In genomic region chr2:111247491-111247890, GRCh38 we compare ENCODE assay signal across 32 cellular contexts.
"Had no signal": no experiment of that assay in that cellular context is flagged by ENCODE, and none has a peak within 500 bp of the region (broad histone marks: within the 10 kb centered on the region; RNA-seq: fewer than 3 reads in every experiment).

No MANE protein-coding gene starts in this region.

- H3K36me3 ChIP-seq: neural progenitor cell, ovary, suprapubic skin, tibial artery, transverse colon, upper lobe of right lung, vagina had no signal

- H3K9ac ChIP-seq: neural progenitor cell, parathyroid adenoma had no signal

- H3K36me3 Mint-ChIP-seq: natural killer cell, type B pancreatic cell had no signal

- ATAC-seq: naive thymus-derived CD4-positive, alpha-beta T cell; natural killer cell; psoas muscle; right cardiac atrium; sciatic nerve; stimulated activated naive CD8-positive, alpha-beta T cell treated with anti-CD3 and anti-CD28 coated beads, Interleukin-15, amount 100 ng/mL, for 72 hours; stimulated activated naive CD8-positive, alpha-beta T cell treated with anti-CD3 and anti-CD28 coated beads, Interleukin-15, Interleukin-2, amounts not matched to agents 100 U/mL and 50 U/mL, for 24 hours; upper lobe of right lung had no signal

- H3K27ac ChIP-seq: neural progenitor cell, ovary, parathyroid adenoma, psoas muscle, skin epidermis, spleen, suprapubic skin, testis, tibial artery, transverse colon, upper lobe of right lung, vagina had no signal

- H3K9me3 ChIP-seq: ovary, psoas muscle, spleen, suprapubic skin, testis, tibial artery, transverse colon, upper lobe of right lung, vagina had no signal

- H3K4me3 Mint-ChIP-seq: naive thymus-derived CD4-positive, alpha-beta T cell; natural killer cell; nephron; neural progenitor cell; stimulated activated memory B cell treated with anti-CD40 and anti-IgM and Interleukin-4, amounts not matched to agents 10 μg/mL and 1 μg/mL and 100 μg/mL, for 72 hours; stimulated activated naive CD8-positive, alpha-beta T cell treated with anti-CD3 and anti-CD28 coated beads, Interleukin-15, amount 100 ng/mL, for 72 hours; type B pancreatic cell had no signal

- H3K4me2 ChIP-seq: neural progenitor cell, smooth muscle cell had no signal

- H3K4me1 Mint-ChIP-seq: neural progenitor cell; stimulated activated memory B cell treated with anti-CD40 and anti-IgM and Interleukin-4, amounts not matched to agents 10 μg/mL and 1 μg/mL and 100 μg/mL, for 72 hours had no signal

- H2AFZ ChIP-seq: neural progenitor cell, parathyroid adenoma had no signal

- DNase-seq: naive thymus-derived CD4-positive, alpha-beta T cell; natural killer cell; occipital lobe; ovary; posterior cingulate gyrus; psoas muscle; right cardiac atrium; spleen; stimulated activated CD4-positive, alpha-beta T cell treated with anti-CD3 and anti-CD28 coated beads, Interleukin-12 subunit alpha, Interleukin-12 subunit beta, amount 100 ng/mL, for 4 hours; stimulated activated CD4-positive, alpha-beta T cell treated with anti-CD3 and anti-CD28 coated beads, Interleukin-1b, Interleukin-23, amount 100 ng/mL, for 48 hours; stimulated activated CD4-positive, alpha-beta T cell treated with anti-CD3 and anti-CD28 coated beads, Interleukin-4, amount 100 ng/mL, for 1 hour; stimulated activated CD4-positive, alpha-beta T cell treated with anti-CD3 and anti-CD28 coated beads, Interleukin-4, amount 100 ng/mL, for 4 hours; stimulated activated CD8-positive, alpha-beta memory T cell treated with anti-CD3 and anti-CD28 coated beads, Interleukin-4, amount 100 ng/mL, for 48 hours; stimulated activated naive CD4-positive, alpha-beta T cell; stimulated activated naive CD8-positive, alpha-beta T cell treated with anti-CD3 and anti-CD28 coated beads, Interleukin-15, amount 100 ng/mL, for 72 hours; stimulated activated naive CD8-positive, alpha-beta T cell treated with anti-CD3 and anti-CD28 coated beads, Interleukin-15, Interleukin-2, amounts not matched to agents 100 U/mL and 50 U/mL, for 24 hours; substantia nigra; testis; tibial artery; transverse colon; upper lobe of right lung had no signal

- H3K27ac Mint-ChIP-seq: natural killer cell; nephron; neural progenitor cell; progenitor cell of endocrine pancreas; stimulated activated memory B cell treated with anti-CD40 and anti-IgM and Interleukin-4, amounts not matched to agents 10 μg/mL and 1 μg/mL and 100 μg/mL, for 72 hours; stimulated activated naive CD8-positive, alpha-beta T cell treated with anti-CD3 and anti-CD28 coated beads, Interleukin-15, amount 100 ng/mL, for 72 hours; type B pancreatic cell had no signal

- H3K27me3 ChIP-seq: neural progenitor cell, ovary, spleen, suprapubic skin, testis, tibial artery, transverse colon, upper lobe of right lung, vagina had no signal

- H3K27me3 Mint-ChIP-seq: stimulated activated memory B cell treated with anti-CD40 and anti-IgM and Interleukin-4, amounts not matched to agents 10 μg/mL and 1 μg/mL and 100 μg/mL, for 72 hours; stimulated activated naive CD8-positive, alpha-beta T cell treated with anti-CD3 and anti-CD28 coated beads, Interleukin-15, amount 100 ng/mL, for 72 hours; type B pancreatic cell had no signal

- H3K4me1 ChIP-seq: neural progenitor cell, parathyroid adenoma, psoas muscle, spleen, suprapubic skin, testis, transverse colon, upper lobe of right lung, vagina had no signal

- H3K79me2 ChIP-seq: parathyroid adenoma had no signal

- H3K4me3 ChIP-seq: neural progenitor cell, ovary, psoas muscle, skin epidermis, smooth muscle cell, spleen, suprapubic skin, testis, tibial artery, transverse colon, upper lobe of right lung, vagina had no signal
